12 cellular contexts compared by ENCODE assay signal in genomic region chr1:84282780-84283333, GRCh38. TPM values are rescaled to one million over a fixed set of nuclear protein-coding genes. Genes with fewer than 3 reads are reported as not detected.
"Had no signal": no experiment of that assay in that cellular context is flagged by ENCODE, and none has a peak within 500 bp of the region (broad histone marks: within the 10 kb centered on the region; RNA-seq: fewer than 3 reads in every experiment).

No MANE protein-coding gene starts in this region.

- H3K4me1 ChIP-seq: ascending aorta, esophagus muscularis mucosa, upper lobe of right lung had no signal

- DNase-seq: activated CD4-positive, alpha-beta T cell treated with anti-CD3 and anti-CD28 coated beads for 48 hours; activated naive CD4-positive, alpha-beta T cell treated with Interleukin-2 at 50 U/mL for 16 hours; activated naive CD8-positive, alpha-beta T cell treated with anti-CD3 and anti-CD28 coated beads, Interleukin-2, amount 50 U/mL, for 24 hours; glutamatergic neuron; naive thymus-derived CD8-positive, alpha-beta T cell; nucleus accumbens; stimulated activated CD4-positive, alpha-beta T cell treated with anti-CD3 and anti-CD28 coated beads, Interleukin-12 subunit alpha, Interleukin-12 subunit beta, amount 100 ng/mL, for 4 hours; stimulated activated naive CD4-positive, alpha-beta T cell treated with Interleukin-2 at 50 U/mL for 16 hours; upper lobe of right lung had no signal

- H3K36me3 ChIP-seq: ascending aorta, esophagus muscularis mucosa, upper lobe of right lung had no signal

- H3K27me3 ChIP-seq: ascending aorta, esophagus muscularis mucosa, upper lobe of right lung had no signal

- H3K27ac ChIP-seq: ascending aorta, esophagus muscularis mucosa, upper lobe of right lung had no signal

- H3K9me3 ChIP-seq: upper lobe of right lung had no signal

- ATAC-seq: activated naive CD8-positive, alpha-beta T cell treated with anti-CD3 and anti-CD28 coated beads, Interleukin-2, amount 50 U/mL, for 24 hours; naive thymus-derived CD8-positive, alpha-beta T cell; upper lobe of right lung; WTC11 had no signal

- H3K4me3 ChIP-seq: ascending aorta, esophagus muscularis mucosa, upper lobe of right lung had no signal

RNA-seq across cellular contexts. Expression of gene SAMD13, which starts 18.7 kb away (rescaled TPM):
- total RNA-seq: ascending aorta had no signal
